In genomic region chr6:28864321-28864923, GRCh38 we compare ENCODE assay signal across 8 cellular contexts. TPM values are rescaled to one million over a fixed set of nuclear protein-coding genes. Genes with fewer than 3 reads are reported as not detected.
DNase-seq lines count a peak whose midpoint lies in the region; TF ChIP-seq lines count a peak whose summit lies in the region.

No MANE protein-coding gene starts in this region.

- DNase-seq in CD4-positive, alpha-beta memory T cell = no peak
- DNase-seq in LNCaP clone FGC (ENCODE audit: low read depth) (peak; percentile 76), neural crest cell (ENCODE audit: low read depth, low spot score) (no peak), activated gamma-delta T cell treated with Interleukin-2 at 50 U/mL for 16 hours (no peak), T-helper 9 cell (no peak), C1 segment of cervical spinal cord (lab: John Stamatoyannopoulos, UW) (no peak), DMS 273 (lab: John Stamatoyannopoulos, UW; ENCODE audit: unreplicated experiment) (no peak)

- peaks cover 23 to 64% (median 43%) of the 10 kb centered on the region in 4 donors for H3K4me1 Mint-ChIP-seq in CD4-positive, alpha-beta memory T cell
- H3K4me1 Mint-ChIP-seq in dendritic cell treated with granulocyte-macrophage colony-stimulating factor and Interleukin-4, amounts not matched to agents 40 ng/mL and 50 ng/mL, for 4 days (ENCODE audit: low read depth) = peaks cover 27% of the 10 kb centered on the region
- peaks cover 29% of the 10 kb centered on the region for H3K4me1 Mint-ChIP-seq in neural crest cell

- peaks cover 4 to 5% of the 10 kb centered on the region in 2 donors for H3K27me3 Mint-ChIP-seq in CD4-positive, alpha-beta memory T cell
- peaks cover 41% of the 10 kb centered on the region for H3K27me3 Mint-ChIP-seq in dendritic cell treated with granulocyte-macrophage colony-stimulating factor and Interleukin-4, amounts not matched to agents 40 ng/mL and 50 ng/mL, for 4 days
- peaks cover 33% of the 10 kb centered on the region for H3K27me3 Mint-ChIP-seq in neural crest cell (ENCODE audit: low read depth)

- no peaks in the 10 kb centered on the region for H3K36me3 ChIP-seq in CD4-positive, alpha-beta memory T cell (ENCODE audit: insufficient read depth, low read length)

- H3K9me3 ChIP-seq in CD4-positive, alpha-beta memory T cell (ENCODE audit: control insufficient read depth in 1 of 2, low read length in 2 of 2) = no peaks in the 10 kb centered on the region

- peak overlapping the region; percentile 45 for H3K27ac ChIP-seq in CD4-positive, alpha-beta memory T cell (ENCODE audit: low read depth, low read length)

- peak; percentile 65 for TF ChIP-seq CTCF in LNCaP clone FGC (IDR thresholded peaks at IDR 0.05; ENCODE audit: control insufficient read depth, extremely low read depth, insufficient read depth)
- TF ChIP-seq CTCF in neural crest cell (conservative IDR thresholded peaks at IDR 0.05) = no peak

- peak overlapping the region; percentile 53 to 85 for H3K4me3 ChIP-seq in CD4-positive, alpha-beta memory T cell (ENCODE audit: low read length in 2 of 2)
- H3K4me3 ChIP-seq in LNCaP clone FGC (ENCODE audit: low read depth, low read length) = peak overlapping the region; percentile 87

- CTCF ChIA-PET in CD4-positive, alpha-beta memory T cell (lab: Charles Lee; ENCODE audit: partially characterized antibody) = interaction anchor here (1.1 to 6.9 kb wide), 8 partner anchors 14 to 1092 kb away, joined by 3 to 65 read pairs (median 10); no protein-coding TSS in a partner anchor

- peaks cover 14% of the 10 kb centered on the region for H3K4me1 ChIP-seq in CD4-positive, alpha-beta memory T cell (ENCODE audit: insufficient read depth, low read length)

- POLR2A ChIA-PET in CD4-positive, alpha-beta memory T cell (lab: Charles Lee; ENCODE audit: partially characterized antibody) = interaction anchor here (1.0 to 9.0 kb wide), 7 partner anchors 22 to 117 kb away, joined by 4 to 208 read pairs (median 42); partner anchors contain the start of gene TRIM27

- peak overlapping the region; percentile 92 to 97 (median 94) for H3K4me3 Mint-ChIP-seq in CD4-positive, alpha-beta memory T cell
- peak overlapping the region; percentile 87 for H3K4me3 Mint-ChIP-seq in dendritic cell treated with granulocyte-macrophage colony-stimulating factor and Interleukin-4, amounts not matched to agents 40 ng/mL and 50 ng/mL, for 4 days
- peak overlapping the region; percentile 96 for H3K4me3 Mint-ChIP-seq in neural crest cell

- H3K27ac Mint-ChIP-seq in CD4-positive, alpha-beta memory T cell = peak overlapping the region; percentile 79 to 99 (median 97)
- peak overlapping the region; percentile 60 for H3K27ac Mint-ChIP-seq in dendritic cell treated with granulocyte-macrophage colony-stimulating factor and Interleukin-4, amounts not matched to agents 40 ng/mL and 50 ng/mL, for 4 days
- H3K27ac Mint-ChIP-seq in neural crest cell (ENCODE audit: unreplicated experiment) = peak overlapping the region; percentile 63

- H3K27me3 ChIP-seq in CD4-positive, alpha-beta memory T cell (ENCODE audit: insufficient read depth, low read length) = no peaks in the 10 kb centered on the region

- peaks cover 0 to 26% of the 10 kb centered on the region in 2 donors for H3K36me3 Mint-ChIP-seq in CD4-positive, alpha-beta memory T cell
- H3K36me3 Mint-ChIP-seq in dendritic cell treated with granulocyte-macrophage colony-stimulating factor and Interleukin-4, amounts not matched to agents 40 ng/mL and 50 ng/mL, for 4 days (ENCODE audit: low read depth) = peaks cover 5% of the 10 kb centered on the region
- H3K36me3 Mint-ChIP-seq in neural crest cell (ENCODE audit: low read depth) = peaks cover 15% of the 10 kb centered on the region

- peaks cover 0 to 24% (median 14%) of the 10 kb centered on the region in 8 donors for H3K9me3 Mint-ChIP-seq in CD4-positive, alpha-beta memory T cell
- no peaks in the 10 kb centered on the region for H3K9me3 Mint-ChIP-seq in dendritic cell treated with granulocyte-macrophage colony-stimulating factor and Interleukin-4, amounts not matched to agents 40 ng/mL and 50 ng/mL, for 4 days
- H3K9me3 Mint-ChIP-seq in neural crest cell = peaks cover 7% of the 10 kb centered on the region

- intact Hi-C loops in CD4-positive, alpha-beta memory T cell (cut with micrococcal nuclease) = loop anchor here (5.0 to 10.0 kb wide), 3 partner anchors 972 to 1730 kb away; a partner anchor contains a TSS
- intact Hi-C loops in dendritic cell treated with granulocyte-macrophage colony-stimulating factor and Interleukin-4, amounts not matched to agents 40 ng/mL and 50 ng/mL, for 4 days (cut with micrococcal nuclease) = loop anchor here (2.0 to 10.0 kb wide), 2 partner anchors 76 to 120 kb away; no protein-coding TSS in a partner anchor

RNA-seq across cellular contexts. Expression of gene TRIM27, which starts 59.4 kb away (rescaled TPM):
- 100 to 1,000 TPM; 102 to 108 TPM for total RNA-seq in CD4-positive, alpha-beta memory T cell
- 10 to 100 TPM; 51.6 to 64.6 TPM for polyA plus RNA-seq in CD4-positive, alpha-beta memory T cell
- total RNA-seq in neural crest cell = 81.7 and 84.2 TPM in 2 replicates
